Comparison of ENCODE assay signal across 8 cellular contexts in genomic region chr7:17941171-17941490, GRCh38. TPM values are rescaled to one million over a fixed set of nuclear protein-coding genes. Genes with fewer than 3 reads are reported as not detected.
A peak's percentile ranks its signal among the peaks of the same experiment; 100 is the strongest.
DNase-seq lines count a peak whose midpoint lies in the region; ATAC-seq and TF ChIP-seq lines count a peak whose summit lies in the region.

No MANE protein-coding gene starts in this region.

- H3K4ac ChIP-seq in trophoblast cell (ENCODE audit: low read depth, low read length): peak overlapping the region; percentile 15

- H3K27me3 Mint-ChIP-seq in activated naive CD4-positive, alpha-beta T cell treated with anti-CD3 and anti-CD28 coated beads for 36 hours (ENCODE audit: low read depth): no peaks in the 10 kb centered on the region
- H3K27me3 Mint-ChIP-seq in T-cell: no peaks in the 10 kb centered on the region

- no peaks in the 10 kb centered on the region for H3K9me3 Mint-ChIP-seq in activated naive CD4-positive, alpha-beta T cell treated with anti-CD3 and anti-CD28 coated beads for 36 hours
- no peaks in the 10 kb centered on the region for H3K9me3 Mint-ChIP-seq in T-cell

- peak overlapping the region; percentile 89 for H4K91ac ChIP-seq in trophoblast cell (ENCODE audit: low read depth, low read length)

- peak in 1 of 4 experiments; percentile 7 for ATAC-seq in T-cell (replicated peaks in 1 of 4)
- ATAC-seq in HG02763 (IDR thresholded peaks at IDR 0.05; ENCODE audit: unreplicated experiment): no peak
- ATAC-seq in GM21737 (IDR thresholded peaks at IDR 0.05; ENCODE audit: unreplicated experiment): no peak
- no peak for ATAC-seq in HG02852 (IDR thresholded peaks at IDR 0.05; ENCODE audit: unreplicated experiment)

- no CpG with 5 or more reads among the region's 5 CpGs for WGBS in trophoblast cell (ENCODE audit: extremely low coverage, insufficient coverage, insufficient read length)

- peak overlapping the region; percentile 95 for H2BK5ac ChIP-seq in trophoblast cell (ENCODE audit: low read depth, low read length, poor library complexity)

- H3K18ac ChIP-seq in trophoblast cell (ENCODE audit: low read length): no peak overlapping the region

- H3K23ac ChIP-seq in trophoblast cell (ENCODE audit: low read length): no peak overlapping the region

- H3K79me1 ChIP-seq in trophoblast cell (ENCODE audit: low read length): peaks cover 13% of the 10 kb centered on the region

- H2AK5ac ChIP-seq in trophoblast cell (ENCODE audit: low read length): peak overlapping the region; percentile 26

- H3K36me3 Mint-ChIP-seq in activated naive CD4-positive, alpha-beta T cell treated with anti-CD3 and anti-CD28 coated beads for 36 hours (ENCODE audit: low read depth): peaks cover 6% of the 10 kb centered on the region
- no peaks in the 10 kb centered on the region for H3K36me3 Mint-ChIP-seq in T-cell

- no peak for DNase-seq in activated naive CD4-positive, alpha-beta T cell treated with anti-CD3 and anti-CD28 coated beads for 36 hours
- no peak for DNase-seq in activated naive CD4-positive, alpha-beta T cell treated with Interleukin-2 at 50 U/mL for 16 hours
- DNase-seq in T-cell (peak in 1 of 34 experiments; percentile 2), fibroblast of mammary gland (ENCODE audit: low read depth) (peak; percentile 16), trophoblast cell (peak; percentile 54 to 80)

- H3K4me1 ChIP-seq in trophoblast cell (ENCODE audit: control insufficient read depth in 1 of 2, insufficient read depth in 2 of 2, low read length in 2 of 2): peaks cover 0 to 2% of the 10 kb centered on the region in 2 experiments

- peak overlapping the region; percentile 95 for H4K8ac ChIP-seq in trophoblast cell (ENCODE audit: low read depth, low read length)

- POLR2A ChIA-PET in T-cell (lab: Charles Lee): interaction anchor here in 1 of 2 donors (0.7 kb wide), 1 partner anchor 622 kb away, joined by 3 read pairs; no protein-coding TSS in a partner anchor

- peak overlapping the region; percentile 79 for H4K12ac ChIP-seq in trophoblast cell (ENCODE audit: low read depth, low read length)

- H2BK120ac ChIP-seq in trophoblast cell (ENCODE audit: insufficient read depth, low read length, poor library complexity): peak overlapping the region; percentile 85

- H3K27ac Mint-ChIP-seq in activated naive CD4-positive, alpha-beta T cell treated with anti-CD3 and anti-CD28 coated beads for 36 hours: peak overlapping the region; percentile 92
- H3K27ac Mint-ChIP-seq in T-cell: peak overlapping the region; percentile 96 to 97

- H3K27me3 ChIP-seq in trophoblast cell (ENCODE audit: insufficient read depth, low read length): no peaks in the 10 kb centered on the region

- H3K79me2 ChIP-seq in trophoblast cell (ENCODE audit: control insufficient read depth, insufficient read depth, low read length, poor library complexity): peaks cover 9% of the 10 kb centered on the region

- H3K9me3 ChIP-seq in trophoblast cell (ENCODE audit: insufficient read depth, low read depth, low read length): no peaks in the 10 kb centered on the region

- intact Hi-C loops in activated naive CD4-positive, alpha-beta T cell treated with anti-CD3 and anti-CD28 coated beads for 36 hours (cut with micrococcal nuclease): loop anchor here (1.0 to 5.0 kb wide), 3 partner anchors 11 to 1768 kb away; partner anchors contain the start of gene POLR1F

- H2AFZ ChIP-seq in trophoblast cell (ENCODE audit: insufficient read depth, low read length, poor library complexity): no peak overlapping the region

- peak; percentile 13 for TF ChIP-seq CTCF in fibroblast of mammary gland (conservative IDR thresholded peaks at IDR 0.05; ENCODE audit: control insufficient read depth, insufficient read depth, low read depth, low read length)

- no peaks in the 10 kb centered on the region for H3K36me3 ChIP-seq in trophoblast cell (ENCODE audit: control insufficient read depth in 1 of 2, insufficient read depth in 2 of 2, low read length in 2 of 2)

- H3K27ac ChIP-seq in trophoblast cell (ENCODE audit: low read depth, low read length): peak overlapping the region; percentile 85

- H2BK12ac ChIP-seq in trophoblast cell (ENCODE audit: low read length): no peak overlapping the region

- peaks cover 39% of the 10 kb centered on the region for H3K4me1 Mint-ChIP-seq in activated naive CD4-positive, alpha-beta T cell treated with anti-CD3 and anti-CD28 coated beads for 36 hours (ENCODE audit: low read depth)
- peaks cover 43 to 44% (median 44%) of the 10 kb centered on the region in 3 donors for H3K4me1 Mint-ChIP-seq in T-cell

- peak overlapping the region; percentile 99 for H3K4me3 Mint-ChIP-seq in activated naive CD4-positive, alpha-beta T cell treated with anti-CD3 and anti-CD28 coated beads for 36 hours
- peak overlapping the region; percentile 92 to 97 (median 97) for H3K4me3 Mint-ChIP-seq in T-cell

- no peak overlapping the region for H3K9ac ChIP-seq in trophoblast cell (ENCODE audit: low read length)

- H3K14ac ChIP-seq in trophoblast cell (ENCODE audit: low read length): peak overlapping the region; percentile 94

- H3K4me2 ChIP-seq in trophoblast cell (ENCODE audit: low read length): peak overlapping the region; percentile 97

- CTCF ChIA-PET in activated naive CD4-positive, alpha-beta T cell treated with anti-CD3 and anti-CD28 coated beads for 36 hours (lab: Charles Lee): interaction anchor here (1.2 kb wide), 1 partner anchor 44 kb away, joined by 3 read pairs; no protein-coding TSS in a partner anchor
- CTCF ChIA-PET in T-cell (lab: Charles Lee): no interaction called here

- H3K4me3 ChIP-seq in fibroblast of mammary gland (ENCODE audit: control insufficient read depth, low read depth, low read length) (peak overlapping the region; percentile 91), trophoblast cell (ENCODE audit: low read depth, low read length) (no peak overlapping the region)

RNA-seq across cellular contexts. Expression of gene SNX13, which starts 0.8 kb away (rescaled TPM):
- total RNA-seq in activated naive CD4-positive, alpha-beta T cell treated with anti-CD3 and anti-CD28 coated beads for 36 hours: 10 to 100 TPM; 19.5 to 20.3 TPM
- total RNA-seq in T-cell: 10 to 100 TPM; 29.4 to 34.1 (median 33.1) TPM
- 29.8 and 31.6 TPM in 2 replicates for polyA plus RNA-seq in trophoblast cell (2013)

Comparison
In these comparisons a context has a peak if more than half of its experiments do, and no peak if none do; other contexts are left out.
1. DNase-seq: peak in fibroblast of mammary gland (single experiment) and trophoblast cell (2 of 2); none in activated naive CD4-positive, alpha-beta T cell treated with anti-CD3 and anti-CD28 coated beads for 36 hours (single experiment) and activated naive CD4-positive, alpha-beta T cell treated with Interleukin-2 at 50 U/mL for 16 hours (single experiment).